ENCODE assay signal across 1 cellular context in the genomic region with DNA sequence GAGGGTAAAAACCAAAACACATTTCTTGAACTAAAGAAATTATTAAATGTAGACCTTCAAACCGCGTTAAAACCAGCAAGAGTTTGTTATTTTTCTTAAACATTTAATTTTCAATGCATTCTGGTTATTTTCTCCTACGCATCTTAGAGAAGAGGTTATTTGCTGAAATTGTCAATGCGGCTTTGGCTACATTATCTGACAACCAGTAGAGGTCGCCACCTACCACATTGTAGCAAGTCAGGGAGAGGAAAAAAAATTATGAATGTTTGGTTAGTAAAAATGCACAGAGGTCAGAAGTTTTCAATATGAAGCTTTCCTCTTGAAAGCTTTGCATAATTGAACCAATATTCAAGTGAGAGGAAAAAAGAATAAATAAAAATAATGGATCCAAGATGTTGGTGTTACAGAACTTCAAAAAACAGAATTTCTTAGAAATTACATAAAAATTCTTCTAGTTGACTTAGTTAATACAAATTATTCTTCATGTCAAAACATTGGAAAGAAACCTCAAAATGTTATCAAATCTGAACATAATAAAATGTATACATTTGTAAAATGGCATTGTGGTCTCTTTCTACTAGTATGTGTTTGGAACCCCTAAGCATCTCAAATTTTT.
TF ChIP-seq lines count a peak whose summit lies in the region.

No MANE protein-coding gene starts in this region.

TF ChIP-seq in SK-N-SH treated with all-trans-retinoic acid at 6 μM for 48 hours, 23 proteins besides CTCF, POLR2A, EP300 and RAD21 (continued from another document):
- TF ChIP-seq TOX (CRISPR knock-in tag; IDR thresholded peaks at IDR 0.05; ENCODE audit: borderline replicate concordance) (no peak), GLIS3 (CRISPR knock-in tag; IDR thresholded peaks at IDR 0.05) (no peak)
